Comparison of ENCODE assay signal across 8 cellular contexts in the genomic region with DNA sequence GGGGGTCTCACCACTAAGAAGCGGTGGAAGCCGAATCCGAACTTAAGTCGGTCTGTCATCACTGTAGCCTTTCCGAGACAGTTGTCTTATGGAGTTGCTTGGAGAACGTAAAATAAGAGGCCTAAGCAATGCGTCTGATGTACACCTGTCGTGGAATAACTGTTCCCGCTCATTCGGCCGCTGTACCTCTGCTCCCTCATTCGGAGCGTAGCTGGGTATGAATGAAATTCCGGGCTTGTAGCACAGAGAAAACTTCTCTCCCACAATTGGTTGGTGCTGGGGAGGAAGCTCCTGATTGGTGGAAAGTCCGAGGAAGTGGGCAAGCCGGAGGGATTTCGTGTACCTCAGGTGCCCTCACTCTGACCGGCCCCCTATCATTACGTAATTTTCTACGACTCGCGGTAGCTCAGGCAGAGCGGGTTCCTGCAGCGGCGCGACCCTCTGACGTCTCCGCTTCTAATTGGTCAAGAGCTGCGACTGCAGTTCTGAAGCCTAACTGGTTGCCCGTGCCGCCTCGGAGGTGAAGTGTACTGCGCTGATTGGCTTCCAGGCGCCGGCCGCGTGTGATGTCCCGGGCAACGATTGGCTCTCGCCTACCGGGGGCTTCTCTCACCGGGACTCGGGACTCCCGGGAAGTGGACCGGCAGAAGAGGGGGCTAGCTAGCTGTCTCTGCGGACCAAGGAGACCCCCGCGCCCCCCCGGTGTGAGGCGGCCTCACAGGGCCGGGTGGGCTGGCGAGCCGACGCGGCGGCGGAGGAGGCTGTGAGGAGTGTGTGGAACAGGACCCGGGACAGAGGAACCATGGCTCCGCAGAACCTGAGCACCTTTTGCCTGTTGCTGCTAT. TPM values are rescaled to one million over a fixed set of nuclear protein-coding genes. Genes with fewer than 3 reads are reported as not detected.
DNase-seq lines count a peak whose midpoint lies in the region; ATAC-seq and TF ChIP-seq lines count a peak whose summit lies in the region.

A gene (plus strand): TSS at position 625 of the 845 bp plus-strand sequence. CDS start 178 bp downstream, at position 803.

- H3K36me3 Mint-ChIP-seq in activated CD4-positive, alpha-beta T cell treated with anti-CD3 and anti-CD28 coated beads, Interleukin-2, amount 10 ng/mL, durations not matched to agents 7 days and 5 days (ENCODE audit: low read depth) = peaks cover 13% of the 10 kb centered on the region

- H3K4me3 ChIP-seq in BLaER1 (peak within 1 kb of the TSS; percentile 89), coronary artery (peak within 1 kb of the TSS; percentile 81)

- DNase-seq in NCI-H69 (lab: John Stamatoyannopoulos, UW) (peak; percentile 100), coronary artery (ENCODE audit: low spot score) (peak; percentile 100)
- peak; percentile 99 for DNase-seq in activated CD4-positive, alpha-beta T cell treated with anti-CD3 and anti-CD28 coated beads, Interleukin-2, amount 10 ng/mL, durations not matched to agents 7 days and 5 days
- peak; percentile 92 to 95 for DNase-seq in stimulated activated CD4-positive, alpha-beta T cell treated with anti-CD3 and anti-CD28 coated beads, Interleukin-1b, Interleukin-23, amount 100 ng/mL, for 4 hours (ENCODE audit: low read depth in 2 of 2)

- CTCF ChIA-PET in activated CD4-positive, alpha-beta T cell treated with anti-CD3 and anti-CD28 coated beads, Interleukin-2, amount 10 ng/mL, durations not matched to agents 7 days and 5 days (lab: Charles Lee) = interaction anchor here (0.9 to 2.3 kb wide), 7 partner anchors 11 to 627 kb away, joined by 3 to 7 read pairs (median 5); no protein-coding TSS in a partner anchor

- H3K36me3 ChIP-seq in BLaER1 = peaks cover 34% of the 10 kb centered on the region

- H3K4me1 Mint-ChIP-seq in activated CD4-positive, alpha-beta T cell treated with anti-CD3 and anti-CD28 coated beads, Interleukin-2, amount 10 ng/mL, durations not matched to agents 7 days and 5 days = peaks cover 69% of the 10 kb centered on the region

- no peaks in the 10 kb centered on the region for H3K27me3 Mint-ChIP-seq in activated CD4-positive, alpha-beta T cell treated with anti-CD3 and anti-CD28 coated beads, Interleukin-2, amount 10 ng/mL, durations not matched to agents 7 days and 5 days

- peak; percentile 78 for ATAC-seq in GM19328 (IDR thresholded peaks at IDR 0.05; ENCODE audit: unreplicated experiment)
- peak; percentile 84 for ATAC-seq in HG03520 (IDR thresholded peaks at IDR 0.05; ENCODE audit: unreplicated experiment)

- POLR2A ChIA-PET in activated CD4-positive, alpha-beta T cell treated with anti-CD3 and anti-CD28 coated beads, Interleukin-2, amount 10 ng/mL, durations not matched to agents 7 days and 5 days (lab: Charles Lee) = interaction anchor here (0.6 to 1.5 kb wide), 3 partner anchors 26 to 213 kb away, joined by 3 to 4 read pairs (median 3); a partner anchor contains a TSS

- no peak for TF ChIP-seq CTCF in coronary artery (IDR thresholded peaks at IDR 0.05)

- peaks cover 5% of the 10 kb centered on the region; the same call in 1 of the 2 replicates for H4K20me1 ChIP-seq in BLaER1

- H3K4me3 Mint-ChIP-seq in activated CD4-positive, alpha-beta T cell treated with anti-CD3 and anti-CD28 coated beads, Interleukin-2, amount 10 ng/mL, durations not matched to agents 7 days and 5 days = peak within 1 kb of the TSS; percentile 89

- H3K27ac Mint-ChIP-seq in activated CD4-positive, alpha-beta T cell treated with anti-CD3 and anti-CD28 coated beads, Interleukin-2, amount 10 ng/mL, durations not matched to agents 7 days and 5 days = peak within 1 kb of the TSS; percentile 100

- peaks cover 44% of the 10 kb centered on the region for H3K4me1 ChIP-seq in BLaER1

- no peaks in the 10 kb centered on the region for H3K27me3 ChIP-seq in BLaER1
- H3K27me3 ChIP-seq in layer of hippocampus (ENCODE audit: control insufficient read depth, insufficient read depth, low read length) = no peaks in the 10 kb centered on the region

- H3K27ac ChIP-seq in BLaER1 (peak within 1 kb of the TSS; percentile 92), coronary artery (peak within 1 kb of the TSS; percentile 89), layer of hippocampus (ENCODE audit: low read depth, low read length) (peak within 1 kb of the TSS; percentile 88)

- peak within 1 kb of the TSS; percentile 96 for H3K4me2 ChIP-seq in BLaER1

- H3K9me3 Mint-ChIP-seq in activated CD4-positive, alpha-beta T cell treated with anti-CD3 and anti-CD28 coated beads, Interleukin-2, amount 10 ng/mL, durations not matched to agents 7 days and 5 days = no peaks in the 10 kb centered on the region

- H3K9ac ChIP-seq in BLaER1 = peak within 1 kb of the TSS; percentile 92

- no peaks in the 10 kb centered on the region for H3K9me3 ChIP-seq in BLaER1

RNA-seq across cellular contexts. Expression of the gene that starts here (rescaled TPM):
- 10 to 100 TPM; 54.9 to 57.3 TPM for total RNA-seq in activated CD4-positive, alpha-beta T cell treated with anti-CD3 and anti-CD28 coated beads, Interleukin-2, amount 10 ng/mL, durations not matched to agents 7 days and 5 days

Comparison
In these comparisons a context has a peak if more than half of its experiments do, and no peak if none do; other contexts are left out.
1. Peak in every context shown above with its lines: DNase-seq, ATAC-seq, H3K4me3 ChIP-seq and H3K27ac ChIP-seq.